In the genomic region with DNA sequence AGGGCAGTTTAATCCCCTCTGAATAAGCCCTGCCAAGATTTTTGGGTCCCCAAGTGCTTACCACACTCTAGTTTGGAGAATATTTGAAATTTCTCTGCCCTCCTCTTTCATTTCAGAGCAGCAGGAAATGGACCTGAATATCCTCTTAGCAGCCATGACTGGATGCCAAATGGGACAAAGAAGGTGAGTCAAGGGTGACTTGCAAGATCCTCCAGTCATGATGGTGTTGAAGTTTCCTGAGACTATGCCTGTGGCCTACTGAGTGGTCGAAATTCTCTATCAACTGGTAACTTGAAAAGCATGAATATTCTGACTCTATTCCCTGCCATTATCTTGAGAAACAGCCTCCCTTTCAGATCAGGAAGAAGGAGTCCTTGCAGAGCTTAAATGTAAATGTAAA, we compare ENCODE assay signal across 2 cellular contexts.
TF ChIP-seq lines count a peak whose summit lies in the region.

No MANE protein-coding gene starts in this region.

TF ChIP-seq in GM23338, 12 proteins besides CTCF, POLR2A, EP300 and RAD21 (continues in another document):
- TF ChIP-seq ZNF331 (CRISPR knock-in tag; IDR thresholded peaks at IDR 0.05; ENCODE audit: low read depth) (no peak), STAT1 (IDR thresholded peaks at IDR 0.05; ENCODE audit: unreplicated experiment) (no peak), POLR2AphosphoS5 (IDR thresholded peaks at IDR 0.05; ENCODE audit: low read depth) (no peak), JUNB (IDR thresholded peaks at IDR 0.05; ENCODE audit: unreplicated experiment) (no peak), NANOG (IDR thresholded peaks at IDR 0.05; ENCODE audit: borderline replicate concordance) (no peak), EZH2 (IDR thresholded peaks at IDR 0.05; ENCODE audit: low read depth, unreplicated experiment) (no peak), CREB1 (CRISPR knock-in tag; IDR thresholded peaks at IDR 0.05; ENCODE audit: low read depth) (no peak), ZNF114 (CRISPR knock-in tag; IDR thresholded peaks at IDR 0.05) (no peak), EZH2phosphoT487 (IDR thresholded peaks at IDR 0.05; ENCODE audit: unreplicated experiment) (no peak)
- TF ChIP-seq, protein P1, sequence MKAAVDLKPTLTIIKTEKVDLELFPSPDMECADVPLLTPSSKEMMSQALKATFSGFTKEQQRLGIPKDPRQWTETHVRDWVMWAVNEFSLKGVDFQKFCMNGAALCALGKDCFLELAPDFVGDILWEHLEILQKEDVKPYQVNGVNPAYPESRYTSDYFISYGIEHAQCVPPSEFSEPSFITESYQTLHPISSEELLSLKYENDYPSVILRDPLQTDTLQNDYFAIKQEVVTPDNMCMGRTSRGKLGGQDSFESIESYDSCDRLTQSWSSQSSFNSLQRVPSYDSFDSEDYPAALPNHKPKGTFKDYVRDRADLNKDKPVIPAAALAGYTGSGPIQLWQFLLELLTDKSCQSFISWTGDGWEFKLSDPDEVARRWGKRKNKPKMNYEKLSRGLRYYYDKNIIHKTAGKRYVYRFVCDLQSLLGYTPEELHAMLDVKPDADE (IDR thresholded peaks at IDR 0.05) = no peak
- TF ChIP-seq, protein P2, sequence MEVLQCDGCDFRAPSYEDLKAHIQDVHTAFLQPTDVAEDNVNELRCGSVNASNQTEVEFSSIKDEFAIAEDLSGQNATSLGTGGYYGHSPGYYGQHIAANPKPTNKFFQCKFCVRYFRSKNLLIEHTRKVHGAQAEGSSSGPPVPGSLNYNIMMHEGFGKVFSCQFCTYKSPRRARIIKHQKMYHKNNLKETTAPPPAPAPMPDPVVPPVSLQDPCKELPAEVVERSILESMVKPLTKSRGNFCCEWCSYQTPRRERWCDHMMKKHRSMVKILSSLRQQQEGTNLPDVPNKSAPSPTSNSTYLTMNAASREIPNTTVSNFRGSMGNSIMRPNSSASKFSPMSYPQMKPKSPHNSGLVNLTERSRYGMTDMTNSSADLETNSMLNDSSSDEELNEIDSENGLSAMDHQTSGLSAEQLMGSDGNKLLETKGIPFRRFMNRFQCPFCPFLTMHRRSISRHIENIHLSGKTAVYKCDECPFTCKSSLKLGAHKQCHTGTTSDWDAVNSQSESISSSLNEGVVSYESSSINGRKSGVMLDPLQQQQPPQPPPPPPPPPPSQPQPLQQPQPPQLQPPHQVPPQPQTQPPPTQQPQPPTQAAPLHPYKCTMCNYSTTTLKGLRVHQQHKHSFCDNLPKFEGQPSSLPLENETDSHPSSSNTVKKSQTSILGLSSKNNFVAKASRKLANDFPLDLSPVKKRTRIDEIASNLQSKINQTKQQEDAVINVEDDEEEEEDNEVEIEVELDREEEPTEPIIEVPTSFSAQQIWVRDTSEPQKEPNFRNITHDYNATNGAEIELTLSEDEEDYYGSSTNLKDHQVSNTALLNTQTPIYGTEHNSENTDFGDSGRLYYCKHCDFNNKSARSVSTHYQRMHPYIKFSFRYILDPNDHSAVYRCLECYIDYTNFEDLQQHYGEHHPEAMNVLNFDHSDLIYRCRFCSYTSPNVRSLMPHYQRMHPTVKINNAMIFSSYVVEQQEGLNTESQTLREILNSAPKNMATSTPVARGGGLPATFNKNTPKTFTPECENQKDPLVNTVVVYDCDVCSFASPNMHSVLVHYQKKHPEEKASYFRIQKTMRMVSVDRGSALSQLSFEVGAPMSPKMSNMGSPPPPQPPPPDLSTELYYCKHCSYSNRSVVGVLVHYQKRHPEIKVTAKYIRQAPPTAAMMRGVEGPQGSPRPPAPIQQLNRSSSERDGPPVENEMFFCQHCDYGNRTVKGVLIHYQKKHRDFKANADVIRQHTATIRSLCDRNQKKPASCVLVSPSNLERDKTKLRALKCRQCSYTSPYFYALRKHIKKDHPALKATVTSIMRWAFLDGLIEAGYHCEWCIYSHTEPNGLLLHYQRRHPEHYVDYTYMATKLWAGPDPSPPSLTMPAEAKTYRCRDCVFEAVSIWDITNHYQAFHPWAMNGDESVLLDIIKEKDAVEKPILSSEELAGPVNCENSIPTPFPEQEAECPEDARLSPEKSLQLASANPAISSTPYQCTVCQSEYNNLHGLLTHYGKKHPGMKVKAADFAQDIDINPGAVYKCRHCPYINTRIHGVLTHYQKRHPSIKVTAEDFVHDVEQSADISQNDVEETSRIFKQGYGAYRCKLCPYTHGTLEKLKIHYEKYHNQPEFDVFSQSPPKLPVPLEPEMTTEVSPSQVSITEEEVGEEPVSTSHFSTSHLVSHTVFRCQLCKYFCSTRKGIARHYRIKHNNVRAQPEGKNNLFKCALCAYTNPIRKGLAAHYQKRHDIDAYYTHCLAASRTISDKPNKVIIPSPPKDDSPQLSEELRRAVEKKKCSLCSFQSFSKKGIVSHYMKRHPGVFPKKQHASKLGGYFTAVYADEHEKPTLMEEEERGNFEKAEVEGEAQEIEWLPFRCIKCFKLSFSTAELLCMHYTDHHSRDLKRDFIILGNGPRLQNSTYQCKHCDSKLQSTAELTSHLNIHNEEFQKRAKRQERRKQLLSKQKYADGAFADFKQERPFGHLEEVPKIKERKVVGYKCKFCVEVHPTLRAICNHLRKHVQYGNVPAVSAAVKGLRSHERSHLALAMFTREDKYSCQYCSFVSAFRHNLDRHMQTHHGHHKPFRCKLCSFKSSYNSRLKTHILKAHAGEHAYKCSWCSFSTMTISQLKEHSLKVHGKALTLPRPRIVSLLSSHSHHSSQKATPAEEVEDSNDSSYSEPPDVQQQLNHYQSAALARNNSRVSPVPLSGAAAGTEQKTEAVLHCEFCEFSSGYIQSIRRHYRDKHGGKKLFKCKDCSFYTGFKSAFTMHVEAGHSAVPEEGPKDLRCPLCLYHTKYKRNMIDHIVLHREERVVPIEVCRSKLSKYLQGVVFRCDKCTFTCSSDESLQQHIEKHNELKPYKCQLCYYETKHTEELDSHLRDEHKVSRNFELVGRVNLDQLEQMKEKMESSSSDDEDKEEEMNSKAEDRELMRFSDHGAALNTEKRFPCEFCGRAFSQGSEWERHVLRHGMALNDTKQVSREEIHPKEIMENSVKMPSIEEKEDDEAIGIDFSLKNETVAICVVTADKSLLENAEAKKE (CRISPR knock-in tag; IDR thresholded peaks at IDR 0.05) = no peak

TF ChIP-seq in H1, 55 proteins besides CTCF, POLR2A, EP300 and RAD21 (continued from another document):
- TF ChIP-seq RFX5 (IDR thresholded peaks at IDR 0.05; ENCODE audit: borderline replicate concordance, low read depth, low read length) (no peak), PHF8 (conservative IDR thresholded peaks at IDR 0.05; ENCODE audit: low read depth, low read length) (no peak), SIX5 (IDR thresholded peaks at IDR 0.05; ENCODE audit: low read depth, low read length) (no peak), CBX8 (IDR thresholded peaks at IDR 0.05; ENCODE audit: borderline replicate concordance, low read depth, low read length) (no peak), KDM4A (IDR thresholded peaks at IDR 0.05; ENCODE audit: low read depth, low read length, severe bottlenecking) (no peak)
- TF ChIP-seq, protein P3, sequence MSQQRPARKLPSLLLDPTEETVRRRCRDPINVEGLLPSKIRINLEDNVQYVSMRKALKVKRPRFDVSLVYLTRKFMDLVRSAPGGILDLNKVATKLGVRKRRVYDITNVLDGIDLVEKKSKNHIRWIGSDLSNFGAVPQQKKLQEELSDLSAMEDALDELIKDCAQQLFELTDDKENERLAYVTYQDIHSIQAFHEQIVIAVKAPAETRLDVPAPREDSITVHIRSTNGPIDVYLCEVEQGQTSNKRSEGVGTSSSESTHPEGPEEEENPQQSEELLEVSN (IDR thresholded peaks at IDR 0.05) = no peak
